ENCODE assay signal across 20 cellular contexts in the genomic region with DNA sequence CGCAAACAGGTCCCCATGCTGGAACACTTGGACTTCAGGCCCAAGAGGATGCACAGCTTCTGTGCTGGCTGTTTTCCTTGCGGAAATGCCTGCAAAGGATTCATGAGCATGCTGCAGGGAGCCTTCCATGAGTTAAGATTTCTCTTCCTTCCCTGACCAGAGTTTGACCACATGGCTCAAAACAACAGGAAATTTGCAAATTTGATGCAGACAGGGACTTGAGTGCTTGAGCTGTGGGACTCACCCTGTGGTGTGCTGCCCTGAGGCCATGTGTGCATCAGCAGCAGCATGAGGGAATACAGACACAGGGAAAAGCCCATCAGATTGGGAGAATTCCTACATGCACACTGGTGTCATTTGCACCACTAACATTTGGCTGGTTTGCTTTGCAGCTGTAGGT.
"Had no signal": no experiment of that assay in that cellular context is flagged by ENCODE, and none has a peak within 500 bp of the region (broad histone marks: within the 10 kb centered on the region; RNA-seq: fewer than 3 reads in every experiment).

No MANE protein-coding gene starts in this region.

- H3K4me1 ChIP-seq: gastroesophageal sphincter, psoas muscle, right lobe of liver, suprapubic skin, thyroid gland, upper lobe of left lung, uterus had no signal

- H3K4me3 Mint-ChIP-seq: naive thymus-derived CD4-positive, alpha-beta T cell; nephron progenitor cell; stimulated activated effector memory CD8-positive, alpha-beta T cell treated with anti-CD3 and anti-CD28 coated beads, Interleukin-12 subunit alpha, Interleukin-12 subunit beta, amount 100 ng/mL, for 72 hours had no signal

- H3K4me3 ChIP-seq: dorsolateral prefrontal cortex, gastroesophageal sphincter, psoas muscle, right lobe of liver, suprapubic skin, thyroid gland, upper lobe of left lung, uterus had no signal

- H3K9me3 ChIP-seq: neutrophil, psoas muscle, right lobe of liver, suprapubic skin, thyroid gland, upper lobe of left lung, uterus had no signal

- H3K27me3 ChIP-seq: gastroesophageal sphincter, neutrophil, right lobe of liver, suprapubic skin, thyroid gland, upper lobe of left lung, uterus had no signal

- H3K27ac ChIP-seq: dorsolateral prefrontal cortex, gastroesophageal sphincter, neutrophil, psoas muscle, right lobe of liver, suprapubic skin, thyroid gland, upper lobe of left lung, uterus had no signal

- H3K36me3 ChIP-seq: gastroesophageal sphincter, neutrophil, right lobe of liver, suprapubic skin, thyroid gland, upper lobe of left lung, uterus had no signal

- DNase-seq: cortex of kidney; dorsolateral prefrontal cortex; effector CD8-positive, alpha-beta T cell; kidney glomerular epithelial cell; naive thymus-derived CD4-positive, alpha-beta T cell; nephron progenitor cell; psoas muscle; retina; right lobe of liver; stimulated activated CD4-positive, alpha-beta T cell treated with anti-CD3 and anti-CD28 coated beads, Interleukin-4, amount 100 ng/mL, for 1 hour; stimulated activated CD8-positive, alpha-beta memory T cell treated with anti-CD3 and anti-CD28 coated beads, Interleukin-4, amount 100 ng/mL, for 48 hours; stimulated activated naive CD8-positive, alpha-beta T cell treated with anti-CD3 and anti-CD28 coated beads, Interleukin-15, Interleukin-2, amounts not matched to agents 100 U/mL and 50 U/mL, for 24 hours; thyroid gland; upper lobe of left lung; uterus had no signal

- H3K27me3 Mint-ChIP-seq: naive thymus-derived CD4-positive, alpha-beta T cell had no signal

- H3K4me1 Mint-ChIP-seq: naive thymus-derived CD4-positive, alpha-beta T cell; nephron progenitor cell; stimulated activated effector memory CD8-positive, alpha-beta T cell treated with anti-CD3 and anti-CD28 coated beads, Interleukin-12 subunit alpha, Interleukin-12 subunit beta, amount 100 ng/mL, for 72 hours had no signal

- H3K36me3 Mint-ChIP-seq: naive thymus-derived CD4-positive, alpha-beta T cell; stimulated activated effector memory CD8-positive, alpha-beta T cell treated with anti-CD3 and anti-CD28 coated beads, Interleukin-12 subunit alpha, Interleukin-12 subunit beta, amount 100 ng/mL, for 72 hours had no signal

- ATAC-seq: esophagus mucosa; gastroesophageal sphincter; naive thymus-derived CD4-positive, alpha-beta T cell; psoas muscle; right lobe of liver; stimulated activated effector memory CD8-positive, alpha-beta T cell treated with anti-CD3 and anti-CD28 coated beads, Interleukin-12 subunit alpha, Interleukin-12 subunit beta, amount 100 ng/mL, for 72 hours; stimulated activated naive CD8-positive, alpha-beta T cell treated with anti-CD3 and anti-CD28 coated beads, Interleukin-15, Interleukin-2, amounts not matched to agents 100 U/mL and 50 U/mL, for 24 hours had no signal

- H3K27ac Mint-ChIP-seq: nephron progenitor cell; stimulated activated effector memory CD8-positive, alpha-beta T cell treated with anti-CD3 and anti-CD28 coated beads, Interleukin-12 subunit alpha, Interleukin-12 subunit beta, amount 100 ng/mL, for 72 hours had no signal
